Comparison of ENCODE assay signal across 12 cellular contexts in genomic region chr5:15021286-15022046, GRCh38.
DNase-seq lines count a peak whose midpoint lies in the region; ATAC-seq and TF ChIP-seq lines count a peak whose summit lies in the region.
"Had no signal": no experiment of that assay in that cellular context is flagged by ENCODE, and none has a peak within 500 bp of the region (broad histone marks: within the 10 kb centered on the region; RNA-seq: fewer than 3 reads in every experiment).

No MANE protein-coding gene starts in this region.

- H2AFZ ChIP-seq in PC-9 (no peak overlapping the region), neuron (ENCODE audit: low read depth, low read length) (peak overlapping the region; percentile 73)

- no peaks in the 10 kb centered on the region for H3K9me3 ChIP-seq in PC-9 (ENCODE audit: insufficient read depth, low read depth)
- no peaks in the 10 kb centered on the region for H3K9me3 ChIP-seq in neuron (ENCODE audit: low read length)

- no peaks in the 10 kb centered on the region for H3K79me2 ChIP-seq in PC-9 (ENCODE audit: low read depth)

- BruUV-seq in PC-9 (replicated peaks; lab: Mats Ljungman, UMichigan), result no TSS peak

- H3K27ac ChIP-seq in PC-9, result no peak overlapping the region
- H3K27ac ChIP-seq: VCaP had no signal

- no peaks in the 10 kb centered on the region for H4K20me1 ChIP-seq in PC-9 (ENCODE audit: insufficient read depth)

- in situ Hi-C loops in Caki2 (cut with HindIII; ENCODE audit: low pct_unique_long_range_greater_than_20kb, low sequenced_read_pairs), result no loop called here

- H3K4me3 ChIP-seq in PC-9 (no peak overlapping the region), fibroblast of mammary gland (ENCODE audit: control insufficient read depth, low read depth, low read length) (peak overlapping the region; percentile 0), neuron (ENCODE audit: low read length) (no peak overlapping the region)

- POLR2A ChIA-PET in PC-9 (lab: Charles Lee; ENCODE audit: unreplicated experiment), result interaction anchor here (0.6 to 1.0 kb wide), 2 partner anchors 296 to 753 kb away, joined by 3 to 4 read pairs; no protein-coding TSS in a partner anchor

- H3K4me1 ChIP-seq in PC-9 (replicated peaks; ENCODE audit: insufficient read depth) (no peaks in the 10 kb centered on the region), neuron (ENCODE audit: insufficient read depth, low read length) (peaks cover 11% of the 10 kb centered on the region)

- ATAC-seq in left colon (no peak), GM19467 (IDR thresholded peaks at IDR 0.05; ENCODE audit: unreplicated experiment) (no peak), HG03025 (IDR thresholded peaks at IDR 0.05; ENCODE audit: low FRiP score, unreplicated experiment) (no peak)
- ATAC-seq: activated T-helper 17 cell treated with anti-CD3 and anti-CD28 coated beads, Interleukin-2, amount 50 U/mL, for 72 hours had no signal

- DNase-seq in Caki2 (ENCODE audit: low read depth), result peak; percentile 4
- DNase-seq in PC-9, result peak in 1 of 2 experiments; percentile 61
- DNase-seq in fibroblast of mammary gland (ENCODE audit: low read depth), result peak; percentile 58
- no peak for DNase-seq in left colon
- no peak for DNase-seq in SK-N-DZ (ENCODE audit: low spot score)
- DNase-seq: dermis blood vessel endothelial cell, NCI-H1694 had no signal

- no peaks in the 10 kb centered on the region for H3F3A ChIP-seq in PC-9 (ENCODE audit: insufficient read depth, low read depth)

- H3K4me2 ChIP-seq in PC-9, result 0 out of 2 replicates have a peak overlapping the region, but pooled peaks have one; percentile 6

- H3K36me3 ChIP-seq in PC-9 (ENCODE audit: low read depth) (no peaks in the 10 kb centered on the region), neuron (ENCODE audit: insufficient read depth, low read length) (no peaks in the 10 kb centered on the region)

- CTCF ChIA-PET in PC-9 (lab: Charles Lee), result interaction anchor here (0.9 kb wide), 1 partner anchor 17 kb away, joined by 3 read pairs; no protein-coding TSS in a partner anchor

- TF ChIP-seq CTCF in PC-9 (conservative IDR thresholded peaks at IDR 0.05), result no peak
- no peak for TF ChIP-seq CTCF in fibroblast of mammary gland (conservative IDR thresholded peaks at IDR 0.05; ENCODE audit: control insufficient read depth, insufficient read depth, low read depth, low read length)

- no peaks in the 10 kb centered on the region for H3K9me2 ChIP-seq in PC-9 (ENCODE audit: insufficient read depth)

- intact Hi-C loops in PC-9 (cut with micrococcal nuclease; ENCODE audit: unreplicated experiment) (no loop called here), left colon (cut with DNase I, micrococcal nuclease) (no loop called here)

- H3K27me3 ChIP-seq in PC-9 (ENCODE audit: insufficient read depth, low read depth) (no peaks in the 10 kb centered on the region), neuron (ENCODE audit: insufficient read depth, low read length) (no peaks in the 10 kb centered on the region)

Comparison
In these comparisons a context has a peak if more than half of its experiments do, and no peak if none do; other contexts are left out.
1. DNase-seq: peak in Caki2 (single experiment) and fibroblast of mammary gland (single experiment); none in left colon (0 of 2) and SK-N-DZ (single experiment).